22 cellular contexts compared by ENCODE assay signal in genomic region chr16:2284797-2285576, GRCh38.
"Had no signal": no experiment of that assay in that cellular context is flagged by ENCODE, and none has a peak within 500 bp of the region (broad histone marks: within the 10 kb centered on the region; RNA-seq: fewer than 3 reads in every experiment).

No MANE protein-coding gene starts in this region.

- H3K4me1 ChIP-seq: colonic mucosa, left lung, lower lobe of right lung, psoas muscle, sigmoid colon, uterus had no signal

- H3K27ac ChIP-seq: colonic mucosa, hepatocyte, left lung, lower lobe of right lung, psoas muscle, sigmoid colon, skin epidermis, uterus had no signal

- H3K4me3 Mint-ChIP-seq: memory B cell, mesothelial cell of epicardium, nephron had no signal

- H3K9me3 Mint-ChIP-seq: memory B cell, mesothelial cell of epicardium, nephron had no signal

- DNase-seq: cerebellar nuclear complex; colonic mucosa; dermis blood vessel endothelial cell; effector CD4-positive, alpha-beta T cell; foreskin melanocyte; head of caudate nucleus; islet precursor cell; lower lobe of right lung; psoas muscle; retina; sigmoid colon; stimulated activated CD4-positive, alpha-beta T cell treated with anti-CD3 and anti-CD28 coated beads, Interleukin-12 subunit alpha, Interleukin-12 subunit beta, amount 100 ng/mL, for 4 hours; stimulated activated CD4-positive, alpha-beta T cell treated with anti-CD3 and anti-CD28 coated beads, Interleukin-2, amount 100 ng/mL, for 48 hours; stimulated activated naive CD4-positive, alpha-beta T cell treated with Interleukin-2 at 50 U/mL for 16 hours; trophoblast cell; uterus had no signal

- H3K79me2 ChIP-seq: hepatocyte had no signal

- H3K36me3 Mint-ChIP-seq: mesothelial cell of epicardium had no signal

- H3K36me3 ChIP-seq: colonic mucosa, uterus had no signal

- H3K4me3 ChIP-seq: colonic mucosa, hepatocyte, left lung, lower lobe of right lung, psoas muscle, sigmoid colon, skin epidermis, uterus had no signal

- H3K4me2 ChIP-seq: hepatocyte had no signal

- ATAC-seq: left lung, psoas muscle had no signal

- H2AFZ ChIP-seq: hepatocyte had no signal

- H3K27ac Mint-ChIP-seq: memory B cell, mesothelial cell of epicardium, nephron had no signal

- H3K27me3 ChIP-seq: colonic mucosa, hepatocyte, left lung, sigmoid colon, uterus had no signal

- H3K4me1 Mint-ChIP-seq: mesothelial cell of epicardium had no signal

- H3K9me3 ChIP-seq: colonic mucosa, left lung, lower lobe of right lung, psoas muscle, sigmoid colon, uterus had no signal
